Comparison of ENCODE assay signal across 23 cellular contexts in genomic region chr3:110811050-110811449, GRCh38.
DNase-seq lines count a peak whose midpoint lies in the region; TF ChIP-seq lines count a peak whose summit lies in the region.
"Had no signal": no experiment of that assay in that cellular context is flagged by ENCODE, and none has a peak within 500 bp of the region (broad histone marks: within the 10 kb centered on the region; RNA-seq: fewer than 3 reads in every experiment).

No MANE protein-coding gene starts in this region.

- TF ChIP-seq CTCF in retinal pigment epithelial cell (conservative IDR thresholded peaks at IDR 0.05; ENCODE audit: low read depth, low read length), result no peak

- H3K4me3 ChIP-seq in retinal pigment epithelial cell (ENCODE audit: low read length), result no peak overlapping the region
- H3K4me3 ChIP-seq: adrenal gland, sigmoid colon, tibial nerve had no signal

- peak; percentile 26 for DNase-seq in HCEC 1CT
- DNase-seq in astrocyte of the hippocampus (ENCODE audit: low read depth, low spot score), result peak; percentile 80
- DNase-seq in iris pigment epithelial cell (ENCODE audit: low read depth), result peak; percentile 38
- DNase-seq in retinal pigment epithelial cell (ENCODE audit: low read depth), result peak; percentile 55
- DNase-seq in germinal center (ENCODE audit: low spot score), result no peak
- no peak for DNase-seq in effector CD8-positive, alpha-beta T cell (lab: John Stamatoyannopoulos, UW)
- no peak for DNase-seq in C1 segment of cervical spinal cord (lab: John Stamatoyannopoulos, UW)
- DNase-seq: activated CD4-positive, alpha-beta T cell treated with anti-CD3 and anti-CD28 coated beads, Interleukin-2, amount 10 ng/mL, durations not matched to agents 7 days and 5 days; activated CD8-positive, alpha-beta memory T cell treated with anti-CD3 and anti-CD28 coated beads, Interleukin-2, amount 50 U/mL, for 4 hours; activated effector memory CD4-positive, alpha-beta T cell treated with anti-CD3 and anti-CD28 coated beads, Interleukin-2, amount 50 U/mL, for 16 hours; adrenal gland; central memory CD4-positive, alpha-beta T cell; COR-L47; effector memory CD8-positive, alpha-beta T cell; left ventricle myocardium superior; NCI-H1417; NCI-H2107; NCI-H524; sigmoid colon; stimulated activated CD4-positive, alpha-beta T cell treated with anti-CD3 and anti-CD28 coated beads, Interleukin-1b, Interleukin-23, amount 100 ng/mL, for 48 hours; stimulated activated naive CD4-positive, alpha-beta T cell treated with Interleukin-2 at 50 U/mL for 16 hours; T-helper 1 cell had no signal

Comparison
In these comparisons a context has a peak if more than half of its experiments do, and no peak if none do; other contexts are left out.
1. DNase-seq: peak in HCEC 1CT (single experiment), astrocyte of the hippocampus (single experiment), iris pigment epithelial cell (single experiment) and retinal pigment epithelial cell (single experiment); none in germinal center (single experiment), effector CD8-positive, alpha-beta T cell (single experiment) and C1 segment of cervical spinal cord (0 of 14).